15 cellular contexts compared by ENCODE assay signal in the genomic region with DNA sequence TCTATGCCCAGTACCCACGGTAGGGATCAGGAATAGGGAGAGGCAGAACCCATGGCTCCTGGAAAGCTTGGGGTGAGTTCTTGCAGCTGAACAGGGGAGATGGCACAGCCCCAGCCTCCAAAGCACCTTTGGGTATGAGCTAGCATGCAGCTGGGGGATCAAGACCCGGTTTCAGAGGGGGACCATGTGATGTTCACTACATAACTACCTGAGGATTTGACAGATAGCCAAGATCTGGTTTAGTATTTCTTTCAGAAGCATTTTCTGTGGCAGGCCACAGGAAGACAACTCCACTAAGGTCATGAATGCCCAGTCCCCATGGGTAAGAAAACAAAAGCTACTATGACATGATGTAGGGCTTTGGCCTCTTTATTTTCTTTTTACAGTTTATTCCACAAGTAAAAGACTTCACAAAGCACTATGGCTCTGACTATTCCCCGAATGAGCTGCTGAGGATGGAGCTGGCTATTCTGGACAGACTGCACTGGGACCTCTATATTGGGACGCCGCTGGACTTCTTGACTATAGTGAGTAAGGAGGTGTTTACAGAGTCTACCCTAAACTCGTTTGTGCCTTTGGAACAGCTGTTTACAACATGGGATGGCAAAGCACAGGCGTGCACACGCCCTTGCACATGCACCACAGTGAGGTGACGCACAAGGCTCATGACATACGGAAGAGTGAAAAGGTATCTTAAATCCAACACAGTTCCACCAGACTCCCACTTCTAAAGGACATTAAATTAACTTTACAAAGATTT. TPM values are rescaled to one million over a fixed set of nuclear protein-coding genes. Genes with fewer than 3 reads are reported as not detected.
DNase-seq lines count a peak whose midpoint lies in the region; ATAC-seq lines count a peak whose summit lies in the region.
"Had no signal": no experiment of that assay in that cellular context is flagged by ENCODE, and none has a peak within 500 bp of the region (broad histone marks: within the 10 kb centered on the region; RNA-seq: fewer than 3 reads in every experiment).

No MANE protein-coding gene starts in this region.

- no peaks in the 10 kb centered on the region for H3K9me3 ChIP-seq in skeletal muscle satellite cell (replicated peaks; ENCODE audit: low read length)
- H3K9me3 ChIP-seq: breast epithelium, MG63 had no signal

- POLR2A ChIA-PET in activated CD4-positive, alpha-beta memory T cell treated with anti-CD3 and anti-CD28 coated beads for 36 hours (lab: Charles Lee): interaction anchor here (1.4 kb wide), 1 partner anchor 13 kb away, joined by 9 read pairs; a partner anchor contains a TSS
- POLR2A ChIA-PET in activated CD4-positive, alpha-beta memory T cell treated with anti-CD3 and anti-CD28 coated beads, Interleukin-2, amount 10 ng/mL, durations not matched to agents 7 days and 5 days (lab: Charles Lee): no interaction called here

- peaks cover 37% of the 10 kb centered on the region for H3K27me3 ChIP-seq in skeletal muscle satellite cell (ENCODE audit: control insufficient read depth, insufficient read depth, low read length)
- H3K27me3 ChIP-seq: breast epithelium had no signal

- H3K4me2 ChIP-seq in skeletal muscle satellite cell (ENCODE audit: low read length): peak overlapping the region; percentile 26

- intact Hi-C loops in activated CD4-positive, alpha-beta memory T cell treated with anti-CD3 and anti-CD28 coated beads for 36 hours (cut with micrococcal nuclease): loop anchor here (1.0 to 5.0 kb wide), 4 partner anchors 13 to 109 kb away; a partner anchor contains a TSS

- peaks cover 8% of the 10 kb centered on the region for H3K36me3 Mint-ChIP-seq in activated CD4-positive, alpha-beta memory T cell treated with anti-CD3 and anti-CD28 coated beads for 36 hours
- H3K36me3 Mint-ChIP-seq in activated CD4-positive, alpha-beta memory T cell treated with anti-CD3 and anti-CD28 coated beads, Interleukin-2, amount 10 ng/mL, durations not matched to agents 7 days and 5 days (ENCODE audit: low read depth): peaks cover 19% of the 10 kb centered on the region
- peaks cover 11% of the 10 kb centered on the region for H3K36me3 Mint-ChIP-seq in effector memory CD8-positive, alpha-beta T cell (ENCODE audit: insufficient read depth)

- no peak for DNase-seq in activated CD4-positive, alpha-beta memory T cell treated with anti-CD3 and anti-CD28 coated beads for 36 hours
- no peak for DNase-seq in activated CD4-positive, alpha-beta memory T cell treated with anti-CD3 and anti-CD28 coated beads, Interleukin-2, amount 10 ng/mL, durations not matched to agents 7 days and 5 days
- DNase-seq in COLO668 (lab: John Stamatoyannopoulos, UW; ENCODE audit: unreplicated experiment) (no peak), HuH-7 (ENCODE audit: low spot score) (no peak)
- DNase-seq in effector memory CD8-positive, alpha-beta T cell: no peak
- DNase-seq: EL, islet precursor cell, MG63, NCI-H446 treated with DMSO at 0.1 percent for 48 hours had no signal

- H3K27ac Mint-ChIP-seq in activated CD4-positive, alpha-beta memory T cell treated with anti-CD3 and anti-CD28 coated beads for 36 hours: peak overlapping the region; percentile 46
- no peak overlapping the region for H3K27ac Mint-ChIP-seq in activated CD4-positive, alpha-beta memory T cell treated with anti-CD3 and anti-CD28 coated beads, Interleukin-2, amount 10 ng/mL, durations not matched to agents 7 days and 5 days
- H3K27ac Mint-ChIP-seq in effector memory CD8-positive, alpha-beta T cell: peak overlapping the region in 1 of 2 donors; percentile 65
- H3K27ac Mint-ChIP-seq: nephron had no signal

- peaks cover 39% of the 10 kb centered on the region for H3K4me1 Mint-ChIP-seq in activated CD4-positive, alpha-beta memory T cell treated with anti-CD3 and anti-CD28 coated beads for 36 hours (ENCODE audit: low read depth)
- peaks cover 41% of the 10 kb centered on the region for H3K4me1 Mint-ChIP-seq in activated CD4-positive, alpha-beta memory T cell treated with anti-CD3 and anti-CD28 coated beads, Interleukin-2, amount 10 ng/mL, durations not matched to agents 7 days and 5 days
- peaks cover 0 to 4% of the 10 kb centered on the region in 2 donors for H3K4me1 Mint-ChIP-seq in effector memory CD8-positive, alpha-beta T cell (ENCODE audit: low read depth in 2 of 2)

- CTCF ChIA-PET in activated CD4-positive, alpha-beta memory T cell treated with anti-CD3 and anti-CD28 coated beads for 36 hours (lab: Charles Lee): interaction anchor here (0.9 to 1.4 kb wide), 6 partner anchors 12 to 365 kb away, joined by 3 to 6 read pairs (median 4); no protein-coding TSS in a partner anchor
- CTCF ChIA-PET in activated CD4-positive, alpha-beta memory T cell treated with anti-CD3 and anti-CD28 coated beads, Interleukin-2, amount 10 ng/mL, durations not matched to agents 7 days and 5 days (lab: Charles Lee): interaction anchor here (1.2 to 2.2 kb wide), 5 partner anchors 10 to 223 kb away, joined by 3 to 8 read pairs (median 3); no protein-coding TSS in a partner anchor

- no peaks in the 10 kb centered on the region for H3K9me3 Mint-ChIP-seq in activated CD4-positive, alpha-beta memory T cell treated with anti-CD3 and anti-CD28 coated beads for 36 hours
- H3K9me3 Mint-ChIP-seq in activated CD4-positive, alpha-beta memory T cell treated with anti-CD3 and anti-CD28 coated beads, Interleukin-2, amount 10 ng/mL, durations not matched to agents 7 days and 5 days: no peaks in the 10 kb centered on the region
- no peaks in the 10 kb centered on the region for H3K9me3 Mint-ChIP-seq in effector memory CD8-positive, alpha-beta T cell
- H3K9me3 Mint-ChIP-seq: nephron had no signal

- H3K4me1 ChIP-seq in skeletal muscle satellite cell (ENCODE audit: control insufficient read depth, insufficient read depth, low read length): peaks cover 13% of the 10 kb centered on the region
- H3K4me1 ChIP-seq: breast epithelium had no signal

- no peaks in the 10 kb centered on the region for H3K27me3 Mint-ChIP-seq in activated CD4-positive, alpha-beta memory T cell treated with anti-CD3 and anti-CD28 coated beads for 36 hours
- H3K27me3 Mint-ChIP-seq in activated CD4-positive, alpha-beta memory T cell treated with anti-CD3 and anti-CD28 coated beads, Interleukin-2, amount 10 ng/mL, durations not matched to agents 7 days and 5 days: peaks cover 4% of the 10 kb centered on the region
- H3K27me3 Mint-ChIP-seq in effector memory CD8-positive, alpha-beta T cell: no peaks in the 10 kb centered on the region

- no peaks in the 10 kb centered on the region for H3K36me3 ChIP-seq in skeletal muscle satellite cell (ENCODE audit: insufficient read depth, low read length)
- H3K36me3 ChIP-seq: breast epithelium, MG63 had no signal

- no peak overlapping the region for H3K4me3 ChIP-seq in skeletal muscle satellite cell (ENCODE audit: low read length)
- H3K4me3 ChIP-seq: breast epithelium, MG63 had no signal

- H3K9ac ChIP-seq in skeletal muscle satellite cell (ENCODE audit: low read depth, low read length): no peak overlapping the region

- no peak overlapping the region for H3K4me3 Mint-ChIP-seq in activated CD4-positive, alpha-beta memory T cell treated with anti-CD3 and anti-CD28 coated beads for 36 hours
- no peak overlapping the region for H3K4me3 Mint-ChIP-seq in activated CD4-positive, alpha-beta memory T cell treated with anti-CD3 and anti-CD28 coated beads, Interleukin-2, amount 10 ng/mL, durations not matched to agents 7 days and 5 days
- no peak overlapping the region for H3K4me3 Mint-ChIP-seq in effector memory CD8-positive, alpha-beta T cell
- H3K4me3 Mint-ChIP-seq: nephron had no signal

- peak; percentile 39 for ATAC-seq in GM21423 (IDR thresholded peaks at IDR 0.05; ENCODE audit: unreplicated experiment)
- peak; percentile 33 for ATAC-seq in HG03521 (IDR thresholded peaks at IDR 0.05; ENCODE audit: unreplicated experiment)
- ATAC-seq in effector memory CD8-positive, alpha-beta T cell (replicated peaks): no peak

RNA-seq across cellular contexts. Expression of a gene that starts 3.4 kb away (rescaled TPM):
- total RNA-seq in activated CD4-positive, alpha-beta memory T cell treated with anti-CD3 and anti-CD28 coated beads for 36 hours: 1 to 10 TPM; 2.7 to 4.2 TPM
- 1 to 10 TPM; 6.4 to 6.7 TPM for total RNA-seq in activated CD4-positive, alpha-beta memory T cell treated with anti-CD3 and anti-CD28 coated beads, Interleukin-2, amount 10 ng/mL, durations not matched to agents 7 days and 5 days
- not detected in 2 replicates for total RNA-seq in skeletal muscle satellite cell (2012; rRNA removed)
- total RNA-seq: SK-MEL-5 had no signal

RNA-seq across cellular contexts. Expression of a gene that starts 13.3 kb away (rescaled TPM):
- 10 to 100 TPM; 12.1 to 16.1 TPM for total RNA-seq in activated CD4-positive, alpha-beta memory T cell treated with anti-CD3 and anti-CD28 coated beads for 36 hours
- 10 to 100 TPM; 16.2 to 19.3 TPM for total RNA-seq in activated CD4-positive, alpha-beta memory T cell treated with anti-CD3 and anti-CD28 coated beads, Interleukin-2, amount 10 ng/mL, durations not matched to agents 7 days and 5 days
- total RNA-seq in skeletal muscle satellite cell (2012; rRNA removed): 4.8 and 5.2 TPM in 2 replicates

RNA-seq across cellular contexts. Expression of a gene that starts 26.4 kb away (rescaled TPM):
- total RNA-seq in activated CD4-positive, alpha-beta memory T cell treated with anti-CD3 and anti-CD28 coated beads for 36 hours: 10 to 100 TPM; 31.1 to 32.8 TPM
- 10 to 100 TPM; 29.7 to 31.8 TPM for total RNA-seq in activated CD4-positive, alpha-beta memory T cell treated with anti-CD3 and anti-CD28 coated beads, Interleukin-2, amount 10 ng/mL, durations not matched to agents 7 days and 5 days
- 24.7 and 30.4 TPM in 2 replicates for total RNA-seq in skeletal muscle satellite cell (2012; rRNA removed)
